12 cellular contexts compared by ENCODE assay signal in the genomic region with DNA sequence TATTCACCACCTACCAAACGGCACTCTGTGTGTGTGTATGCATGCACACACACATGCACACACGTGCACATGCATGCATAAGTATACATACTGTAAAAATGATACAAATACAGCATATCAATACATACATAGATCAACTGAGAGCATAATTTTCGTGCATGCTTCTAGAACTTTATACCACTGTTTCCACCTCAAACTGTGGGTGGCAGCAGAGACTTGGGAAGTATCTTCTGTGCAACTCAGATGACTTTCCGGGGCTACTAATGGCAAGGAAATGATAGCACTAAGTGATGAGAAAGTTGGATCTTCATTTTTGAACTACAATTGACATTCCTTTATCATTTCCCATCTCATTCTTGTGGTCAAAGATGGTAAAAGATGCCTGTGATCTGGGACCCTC.
DNase-seq lines count a peak whose midpoint lies in the region; ATAC-seq, FAIRE-seq and TF ChIP-seq lines count a peak whose summit lies in the region.
"Had no signal": no experiment of that assay in that cellular context is flagged by ENCODE, and none has a peak within 500 bp of the region (broad histone marks: within the 10 kb centered on the region; RNA-seq: fewer than 3 reads in every experiment).

No MANE protein-coding gene starts in this region.

- H3K4me1 ChIP-seq in kidney (ENCODE audit: control insufficient read depth in 1 of 2, insufficient read depth in 1 of 2, low read depth in 1 of 2, low read length in 2 of 2) = no peaks in the 10 kb centered on the region
- no peaks in the 10 kb centered on the region for H3K4me1 ChIP-seq in transverse colon

- H3K27ac ChIP-seq in kidney (ENCODE audit: low read depth in 2 of 2, low read length in 2 of 2) = no peak overlapping the region
- no peak overlapping the region for H3K27ac ChIP-seq in transverse colon

- no peak for FAIRE-seq in kidney (lab: Jason Lieb, UNC)

- H3K36me3 ChIP-seq in kidney (ENCODE audit: control insufficient read depth in 1 of 2, insufficient read depth in 2 of 2, low read length in 2 of 2) (no peaks in the 10 kb centered on the region), transverse colon (no peaks in the 10 kb centered on the region)

- H3K4me3 ChIP-seq in AG10803 (ENCODE audit: low read length) = no peak overlapping the region
- H3K4me3 ChIP-seq in kidney (ENCODE audit: low read length in 2 of 2) = no peak overlapping the region
- H3K4me3 ChIP-seq in transverse colon = no peak overlapping the region

- TF ChIP-seq CTCF in AG10803 (conservative IDR thresholded peaks at IDR 0.05; ENCODE audit: low read length) (peak; percentile 17; the same call in 1 of the 2 replicates), kidney (IDR thresholded peaks at IDR 0.05; ENCODE audit: borderline replicate concordance, extremely low read depth, insufficient read depth) (peak; percentile 31), transverse colon (IDR thresholded peaks at IDR 0.05) (peak in 2 of 5 experiments; percentile 8 to 10)

- no peaks in the 10 kb centered on the region for H3K27me3 ChIP-seq in transverse colon

- H3K9me3 ChIP-seq in kidney (ENCODE audit: control insufficient read depth in 1 of 2, low read length in 2 of 2) (no peaks in the 10 kb centered on the region), transverse colon (no peaks in the 10 kb centered on the region)

- in situ Hi-C loops in transverse colon (cut with MboI; ENCODE audit: low pct_ligation_motif_present in 1 of 4, low pct_unique_long_range_greater_than_20kb in 1 of 4, low sequenced_read_pairs in 3 of 4) = no loop called here

- peak; percentile 39 for ATAC-seq in GM18519 (IDR thresholded peaks at IDR 0.05; ENCODE audit: low FRiP score, unreplicated experiment)
- no peak for ATAC-seq in HG03175 (IDR thresholded peaks at IDR 0.05; ENCODE audit: unreplicated experiment)
- ATAC-seq in GM21825 (IDR thresholded peaks at IDR 0.05; ENCODE audit: unreplicated experiment) = no peak
- ATAC-seq: activated naive CD4-positive, alpha-beta T cell treated with anti-CD3 and anti-CD28 coated beads, Interleukin-2, amount 50 U/mL, for 72 hours had no signal

- no peak overlapping the region for H3K9ac ChIP-seq in kidney (ENCODE audit: low read length in 2 of 2)

- intact Hi-C loops in kidney (cut with DNase I) = no loop called here
- intact Hi-C loops in transverse colon (cut with DNase I; ENCODE audit: low total_unique reads) = no loop called here

- TF ChIP-seq POLR2A in transverse colon (IDR thresholded peaks at IDR 0.05) = no peak

- DNase-seq in AG10803 (ENCODE audit: low read depth) = peak; percentile 4
- DNase-seq in SW480 (ENCODE audit: low spot score) = peak; percentile 33
- no peak for DNase-seq in kidney
- DNase-seq in NCI-H2029 (lab: John Stamatoyannopoulos, UW) = no peak
- DNase-seq in transverse colon = no peak
- DNase-seq: HCEC 1CT, NCI-H1092, T-helper 1 cell had no signal

- whole genome bisulfite sequencing in transverse colon (ENCODE audit: low coverage in 1 of 2), 2 donors = 55 to 61% methylated on average over 2 to 4 of the region's 4 CpGs

- TF ChIP-seq EP300 in transverse colon (IDR thresholded peaks at IDR 0.05; ENCODE audit: low read depth) = no peak

Comparison
In these comparisons a context has a peak if more than half of its experiments do, and no peak if none do; other contexts are left out.
1. DNase-seq: peak in AG10803 (single experiment) and SW480 (single experiment); none in kidney (single experiment), NCI-H2029 (single experiment) and transverse colon (single experiment).